Comparison of ENCODE assay signal across 30 cellular contexts in genomic region chr2:50018938-50019337, GRCh38.
DNase-seq lines count a peak whose midpoint lies in the region; ATAC-seq and TF ChIP-seq lines count a peak whose summit lies in the region.
"Had no signal": no experiment of that assay in that cellular context is flagged by ENCODE, and none has a peak within 500 bp of the region (broad histone marks: within the 10 kb centered on the region; RNA-seq: fewer than 3 reads in every experiment).

No MANE protein-coding gene starts in this region.

- ATAC-seq in GM23338 (peak; percentile 33; the same call in 2 of the 3 replicates), upper lobe of right lung (no peak)
- ATAC-seq: activated T-helper 17 cell treated with anti-CD3 and anti-CD28 coated beads, Interleukin-2, amount 50 U/mL, for 72 hours; HCT116; SK-N-SH treated with all-trans-retinoic acid at 6 μM for 48 hours; stimulated activated effector memory CD8-positive, alpha-beta T cell treated with anti-CD3 and anti-CD28 coated beads, Interleukin-12 subunit alpha, Interleukin-12 subunit beta, amount 100 ng/mL, for 72 hours had no signal

- DNase-seq in GM23338 (ENCODE audit: low spot score) (peak; percentile 11), NB4 (ENCODE audit: low read depth) (peak; percentile 40), iPS-NIHi11 (ENCODE audit: low spot score) (peak; percentile 7), upper lobe of right lung (no peak), ovary (no peak)
- no peak for DNase-seq in activated CD4-positive, CD25-positive, alpha-beta regulatory T cell treated with anti-CD3 and anti-CD28 coated beads, Interleukin-2, amount 50 U/mL, for 72 hours
- DNase-seq: activated CD4-positive, alpha-beta T cell treated with anti-CD3 and anti-CD28 coated beads, Interleukin-2, amount 50 U/mL, for 1 hour; anterior cingulate cortex; Calu3; caudate nucleus; endodermal cell; esophagus squamous epithelium; KBM-7; mesenchymal stem cell; MM.1S; NCI-H1417 treated with DMSO at 0.1 percent for 48 hours; NCI-H2227 treated with DMSO at 0.1 percent for 48 hours; NCI-H748 treated with DMSO at 0.1 percent for 48 hours; retina; spleen; stimulated activated CD4-positive, alpha-beta T cell treated with anti-CD3 and anti-CD28 coated beads, Interleukin-2, amount 100 ng/mL, for 48 hours; WERI-Rb-1 had no signal

- H3K79me2 ChIP-seq in GM23338 (replicated peaks; ENCODE audit: insufficient read depth), result no peaks in the 10 kb centered on the region

- H3K9me3 Mint-ChIP-seq in GM23338, result no peaks in the 10 kb centered on the region
- no peaks in the 10 kb centered on the region for H3K9me3 Mint-ChIP-seq in brain
- H3K9me3 Mint-ChIP-seq: activated naive CD4-positive, alpha-beta T cell treated with anti-CD3 and anti-CD28 coated beads, Interleukin-2, amount 50 U/mL, for 24 hours; activated T-helper 17 cell treated with anti-CD3 and anti-CD28 coated beads, Interleukin-2, amount 50 U/mL, for 72 hours; endodermal cell had no signal

- H3K36me3 Mint-ChIP-seq in GM23338 (ENCODE audit: low read depth) (no peaks in the 10 kb centered on the region), brain (peaks cover 2% of the 10 kb centered on the region)
- H3K36me3 Mint-ChIP-seq: activated naive CD4-positive, alpha-beta T cell treated with anti-CD3 and anti-CD28 coated beads, Interleukin-2, amount 50 U/mL, for 24 hours; stimulated activated effector memory CD8-positive, alpha-beta T cell treated with anti-CD3 and anti-CD28 coated beads, Interleukin-12 subunit alpha, Interleukin-12 subunit beta, amount 100 ng/mL, for 72 hours had no signal

- no peak overlapping the region for H2AFZ ChIP-seq in GM23338

- H3K36me3 ChIP-seq in GM23338 (ENCODE audit: insufficient read depth) (no peaks in the 10 kb centered on the region), upper lobe of right lung (no peaks in the 10 kb centered on the region), ovary (no peaks in the 10 kb centered on the region)
- H3K36me3 ChIP-seq: BLaER1 treated with 17β-estradiol and CSF1 and Interleukin-3, amounts not matched to agents 10 nM and 100 nM; esophagus squamous epithelium; spleen; suprapubic skin; WERI-Rb-1 had no signal

- TF ChIP-seq EP300 in ovary (IDR thresholded peaks at IDR 0.05), result no peak

- peaks cover under 1% of the 10 kb centered on the region for H3K27me3 Mint-ChIP-seq in GM23338 (ENCODE audit: insufficient read depth, low read depth, poor library complexity)
- no peaks in the 10 kb centered on the region for H3K27me3 Mint-ChIP-seq in brain
- H3K27me3 Mint-ChIP-seq: activated naive CD4-positive, alpha-beta T cell treated with anti-CD3 and anti-CD28 coated beads, Interleukin-2, amount 50 U/mL, for 24 hours; activated T-helper 17 cell treated with anti-CD3 and anti-CD28 coated beads, Interleukin-2, amount 50 U/mL, for 72 hours had no signal

- TF ChIP-seq POLR2A in NB4 (IDR thresholded peaks at IDR 0.05; ENCODE audit: extremely low read depth, insufficient read length), result no peak
- TF ChIP-seq POLR2A in ovary (IDR thresholded peaks at IDR 0.05), result no peak

- TF ChIP-seq CTCF in GM23338 (conservative IDR thresholded peaks at IDR 0.05; ENCODE audit: low read depth in 2 of 2), result no peak
- TF ChIP-seq CTCF in NB4 (IDR thresholded peaks at IDR 0.05; ENCODE audit: low read depth, low read length), result no peak
- no peak for TF ChIP-seq CTCF in brain (conservative IDR thresholded peaks at IDR 0.05)
- TF ChIP-seq CTCF in upper lobe of right lung (IDR thresholded peaks at IDR 0.05), result no peak
- no peak for TF ChIP-seq CTCF in ovary (IDR thresholded peaks at IDR 0.05)

- no peaks in the 10 kb centered on the region for H3K4me1 ChIP-seq in GM23338 (ENCODE audit: insufficient read depth)
- no peaks in the 10 kb centered on the region for H3K4me1 ChIP-seq in upper lobe of right lung
- no peaks in the 10 kb centered on the region for H3K4me1 ChIP-seq in ovary (ENCODE audit: insufficient read depth)
- H3K4me1 ChIP-seq: BLaER1 treated with 17β-estradiol and CSF1 and Interleukin-3, amounts not matched to agents 10 nM and 100 nM; esophagus squamous epithelium; spleen; suprapubic skin had no signal

- H3K4me3 ChIP-seq in GM23338 (no peak overlapping the region), NB4 (ENCODE audit: low read depth, low read length) (no peak overlapping the region), upper lobe of right lung (no peak overlapping the region), ovary (no peak overlapping the region)
- H3K4me3 ChIP-seq: BLaER1 treated with 17β-estradiol and CSF1 and Interleukin-3, amounts not matched to agents 10 nM and 100 nM; esophagus squamous epithelium; spleen; suprapubic skin had no signal

- H3K4me1 Mint-ChIP-seq in GM23338, result no peaks in the 10 kb centered on the region; the same call in 1 of the 3 replicates
- H3K4me1 Mint-ChIP-seq in brain, result peaks cover 51% of the 10 kb centered on the region
- H3K4me1 Mint-ChIP-seq: activated naive CD4-positive, alpha-beta T cell treated with anti-CD3 and anti-CD28 coated beads, Interleukin-2, amount 50 U/mL, for 24 hours; activated T-helper 17 cell treated with anti-CD3 and anti-CD28 coated beads, Interleukin-2, amount 50 U/mL, for 72 hours; endodermal cell; stimulated activated effector memory CD8-positive, alpha-beta T cell treated with anti-CD3 and anti-CD28 coated beads, Interleukin-12 subunit alpha, Interleukin-12 subunit beta, amount 100 ng/mL, for 72 hours had no signal

- H3K27ac ChIP-seq in GM23338 (ENCODE audit: low read depth), result no peak overlapping the region
- H3K27ac ChIP-seq in upper lobe of right lung, result no peak overlapping the region
- no peak overlapping the region for H3K27ac ChIP-seq in ovary
- H3K27ac ChIP-seq: BLaER1 treated with 17β-estradiol and CSF1 and Interleukin-3, amounts not matched to agents 10 nM and 100 nM; esophagus squamous epithelium; spleen; suprapubic skin; WERI-Rb-1 had no signal

- no peak overlapping the region for H3K27ac Mint-ChIP-seq in GM23338
- peak overlapping the region in 4 of 5 experiments; percentile 23 to 90 (median 78) for H3K27ac Mint-ChIP-seq in brain
- H3K27ac Mint-ChIP-seq: activated naive CD4-positive, alpha-beta T cell treated with anti-CD3 and anti-CD28 coated beads, Interleukin-2, amount 50 U/mL, for 24 hours; activated T-helper 17 cell treated with anti-CD3 and anti-CD28 coated beads, Interleukin-2, amount 50 U/mL, for 72 hours; endodermal cell; stimulated activated effector memory CD8-positive, alpha-beta T cell treated with anti-CD3 and anti-CD28 coated beads, Interleukin-12 subunit alpha, Interleukin-12 subunit beta, amount 100 ng/mL, for 72 hours had no signal

- no peak overlapping the region for H3K4me2 ChIP-seq in GM23338
- H3K4me2 ChIP-seq: BLaER1 treated with 17β-estradiol and CSF1 and Interleukin-3, amounts not matched to agents 10 nM and 100 nM had no signal

- intact Hi-C loops in upper lobe of right lung (cut with DNase I) (no loop called here), ovary (cut with DNase I) (no loop called here)

- H3K4me3 Mint-ChIP-seq in GM23338 (no peak overlapping the region), brain (no peak overlapping the region)
- H3K4me3 Mint-ChIP-seq: activated naive CD4-positive, alpha-beta T cell treated with anti-CD3 and anti-CD28 coated beads, Interleukin-2, amount 50 U/mL, for 24 hours; activated T-helper 17 cell treated with anti-CD3 and anti-CD28 coated beads, Interleukin-2, amount 50 U/mL, for 72 hours; endodermal cell; stimulated activated effector memory CD8-positive, alpha-beta T cell treated with anti-CD3 and anti-CD28 coated beads, Interleukin-12 subunit alpha, Interleukin-12 subunit beta, amount 100 ng/mL, for 72 hours had no signal

- no peaks in the 10 kb centered on the region for H3K27me3 ChIP-seq in GM23338 (ENCODE audit: insufficient read depth)
- no peaks in the 10 kb centered on the region for H3K27me3 ChIP-seq in upper lobe of right lung
- no peaks in the 10 kb centered on the region for H3K27me3 ChIP-seq in ovary
- H3K27me3 ChIP-seq: BLaER1 treated with 17β-estradiol and CSF1 and Interleukin-3, amounts not matched to agents 10 nM and 100 nM; esophagus squamous epithelium; spleen; suprapubic skin had no signal

- 84 to 87% (median 84%) methylated on average over 3 of the region's 3 CpGs for WGBS in ovary, 3 donors

- H3F3A ChIP-seq in GM23338 (replicated peaks; ENCODE audit: low read depth), result no peaks in the 10 kb centered on the region

- H3K9me3 ChIP-seq in upper lobe of right lung (no peaks in the 10 kb centered on the region), ovary (no peaks in the 10 kb centered on the region)
- H3K9me3 ChIP-seq: esophagus squamous epithelium, spleen, suprapubic skin had no signal

- H3K9me2 ChIP-seq in GM23338 (ENCODE audit: insufficient read depth), result no peaks in the 10 kb centered on the region

- no peaks in the 10 kb centered on the region for H4K20me1 ChIP-seq in GM23338 (replicated peaks; ENCODE audit: insufficient read depth)
- H4K20me1 ChIP-seq: BLaER1 treated with 17β-estradiol and CSF1 and Interleukin-3, amounts not matched to agents 10 nM and 100 nM had no signal

TF ChIP-seq in GM23338, 12 proteins besides CTCF, POLR2A, EP300 and RAD21 (continues in another document):
- TF ChIP-seq EZH2 (IDR thresholded peaks at IDR 0.05; ENCODE audit: low read depth, unreplicated experiment), result no peak
- TF ChIP-seq CREB1 (CRISPR knock-in tag; IDR thresholded peaks at IDR 0.05; ENCODE audit: low read depth), result no peak
- TF ChIP-seq ZNF331 (CRISPR knock-in tag; IDR thresholded peaks at IDR 0.05; ENCODE audit: low read depth), result no peak
- TF ChIP-seq JUNB (IDR thresholded peaks at IDR 0.05; ENCODE audit: unreplicated experiment), result no peak
- TF ChIP-seq EZH2phosphoT487 (IDR thresholded peaks at IDR 0.05; ENCODE audit: unreplicated experiment), result no peak
- TF ChIP-seq STAT1 (IDR thresholded peaks at IDR 0.05; ENCODE audit: unreplicated experiment), result no peak

Comparison
In these comparisons a context has a peak if more than half of its experiments do, and no peak if none do; other contexts are left out.
1. DNase-seq: peak in GM23338 (single experiment), NB4 (single experiment) and iPS-NIHi11 (single experiment); none in upper lobe of right lung (single experiment), ovary (0 of 5) and activated CD4-positive, CD25-positive, alpha-beta regulatory T cell treated with anti-CD3 and anti-CD28 coated beads, Interleukin-2, amount 50 U/mL, for 72 hours (single experiment).